Comparison of ENCODE assay signal across 9 cellular contexts in genomic region chr5:37721447-37721871, GRCh38.
A peak's percentile ranks its signal among the peaks of the same experiment; 100 is the strongest.
DNase-seq lines count a peak whose midpoint lies in the region; ATAC-seq, FAIRE-seq and TF ChIP-seq lines count a peak whose summit lies in the region.
"Had no signal": no experiment of that assay in that cellular context is flagged by ENCODE, and none has a peak within 500 bp of the region (broad histone marks: within the 10 kb centered on the region; RNA-seq: fewer than 3 reads in every experiment).

No MANE protein-coding gene starts in this region.

- POLR2A ChIA-PET in endothelial cell of umbilical vein (lab: Charles Lee) (no interaction called here), PC-3 (lab: Charles Lee; ENCODE audit: unreplicated experiment) (no interaction called here)

- TF ChIP-seq POLR2A in endothelial cell of umbilical vein (IDR thresholded peaks at IDR 0.05; ENCODE audit: low read depth, low read length) (no peak), uterus (IDR thresholded peaks at IDR 0.05) (no peak)

- no peaks in the 10 kb centered on the region for H3K9me3 ChIP-seq in endothelial cell of umbilical vein (replicated peaks; ENCODE audit: control insufficient read depth, insufficient read depth, low read length)
- no peaks in the 10 kb centered on the region for H3K9me3 ChIP-seq in uterus
- no peaks in the 10 kb centered on the region for H3K9me3 ChIP-seq in PC-3 (ENCODE audit: low read length)

- BruUV-seq in endothelial cell of umbilical vein (replicated peaks; lab: Mats Ljungman, UMichigan), result no TSS peak
- no TSS peak for BruUV-seq in PC-3 (replicated peaks; lab: Mats Ljungman, UMichigan)

- intact Hi-C loops in endothelial cell of umbilical vein (cut with micrococcal nuclease) (loop anchor here (1.0 kb wide), 3 partner anchors 17 to 168 kb away; no protein-coding TSS in a partner anchor), uterus (cut with DNase I; ENCODE audit: low total_unique reads) (no loop called here), PC-3 (cut with micrococcal nuclease) (loop anchor here (5.0 kb wide), 1 partner anchor 309 kb away; no protein-coding TSS in a partner anchor)

- H3F3A ChIP-seq in PC-3 (ENCODE audit: low read length, unreplicated experiment), result no peaks in the 10 kb centered on the region

- no peaks in the 10 kb centered on the region for H3K27me3 ChIP-seq in endothelial cell of umbilical vein (ENCODE audit: control insufficient read depth in 2 of 2, insufficient read depth in 2 of 2, low read length in 2 of 2)
- no peaks in the 10 kb centered on the region for H3K27me3 ChIP-seq in uterus
- H3K27me3 ChIP-seq in PC-3 (ENCODE audit: low read length), result no peaks in the 10 kb centered on the region

- H3K9me2 ChIP-seq in PC-3 (replicated peaks; ENCODE audit: low read length), result no peaks in the 10 kb centered on the region

- CTCF ChIA-PET in endothelial cell of umbilical vein (lab: Charles Lee) (interaction anchor here (0.7 to 6.6 kb wide), 12 partner anchors 15 to 309 kb away, joined by 3 to 59 read pairs (median 3); no protein-coding TSS in a partner anchor), PC-3 (lab: Charles Lee) (interaction anchor here (0.7 kb wide), 1 partner anchor 55 kb away, joined by 4 read pairs; no protein-coding TSS in a partner anchor)

- peak overlapping the region; percentile 82 for H3K27ac ChIP-seq in endothelial cell of umbilical vein (ENCODE audit: insufficient read depth, low read depth, low read length)
- H3K27ac ChIP-seq in uterus, result no peak overlapping the region
- no peak overlapping the region for H3K27ac ChIP-seq in PC-3 (ENCODE audit: low read length)

- H3K79me2 ChIP-seq in endothelial cell of umbilical vein (ENCODE audit: control insufficient read depth, insufficient read depth, low read length) (no peaks in the 10 kb centered on the region), PC-3 (ENCODE audit: low read length) (no peaks in the 10 kb centered on the region)

- H2AFZ ChIP-seq in endothelial cell of umbilical vein (ENCODE audit: low read depth, low read length) (no peak overlapping the region), PC-3 (ENCODE audit: low read length) (no peak overlapping the region)

- H3K36me3 ChIP-seq in endothelial cell of umbilical vein (ENCODE audit: control insufficient read depth in 2 of 2, extremely low read depth in 1 of 2, insufficient read depth in 2 of 2, low read length in 2 of 2) (no peaks in the 10 kb centered on the region), uterus (no peaks in the 10 kb centered on the region), PC-3 (ENCODE audit: low read depth, low read length) (no peaks in the 10 kb centered on the region)

- H4K20me1 ChIP-seq in endothelial cell of umbilical vein (replicated peaks; ENCODE audit: control insufficient read depth, extremely low read depth, insufficient read depth, low read length) (no peaks in the 10 kb centered on the region), PC-3 (ENCODE audit: low read length) (no peaks in the 10 kb centered on the region; the same call in 1 of the 2 replicates)

- H3K4me2 ChIP-seq in endothelial cell of umbilical vein (ENCODE audit: insufficient read depth, low read length) (peak overlapping the region; percentile 78), PC-3 (ENCODE audit: low read length) (no peak overlapping the region)

- peak; percentile 82 for FAIRE-seq in GM18507 (lab: Jason Lieb, UNC)
- peak; percentile 76 for FAIRE-seq in endothelial cell of umbilical vein (lab: Jason Lieb, UNC)

- peak; percentile 68 for ATAC-seq in GM21576 (IDR thresholded peaks at IDR 0.05; ENCODE audit: unreplicated experiment)
- ATAC-seq in PC-3, result no peak

- dilution Hi-C loops in endothelial cell of umbilical vein (cut with MboI; ENCODE audit: extremely low pct_ligation_motif_present, low sequenced_read_pairs), result no loop called here

- peaks cover 48% of the 10 kb centered on the region for H3K4me1 ChIP-seq in endothelial cell of umbilical vein (ENCODE audit: control insufficient read depth, extremely low read depth, insufficient read depth, low read length)
- peaks cover 0 to 4% of the 10 kb centered on the region in 2 donors for H3K4me1 ChIP-seq in uterus
- peaks cover 50% of the 10 kb centered on the region for H3K4me1 ChIP-seq in PC-3 (ENCODE audit: insufficient read depth, low read length)

- no peaks in the 10 kb centered on the region for H3K9me1 ChIP-seq in endothelial cell of umbilical vein (replicated peaks; ENCODE audit: control insufficient read depth, extremely low read depth, insufficient read depth, low read length)

- peak; percentile 22 for DNase-seq in GM18507 (ENCODE audit: extremely low spot score, insufficient read length, low read depth)
- peak; percentile 94 for DNase-seq in HS-5 (ENCODE audit: low read depth)
- DNase-seq in endothelial cell of umbilical vein (ENCODE audit: low read depth, low spot score), result peak; percentile 79
- DNase-seq in uterus, result no peak
- DNase-seq in NCI-H510A (lab: John Stamatoyannopoulos, UW), result no peak
- DNase-seq in NCI-H1417 (lab: John Stamatoyannopoulos, UW), result no peak
- DNase-seq in PC-3, result no peak
- DNase-seq: anterior cingulate cortex had no signal

- H3K9ac ChIP-seq in endothelial cell of umbilical vein (replicated peaks; ENCODE audit: extremely low read depth, insufficient read depth, low read length), result peak overlapping the region; percentile 60
- H3K9ac ChIP-seq in PC-3 (ENCODE audit: low read length), result no peak overlapping the region

- peak overlapping the region in 1 of 3 experiments; percentile 5 for H3K4me3 ChIP-seq in endothelial cell of umbilical vein (replicated peaks in 1 of 3; ENCODE audit: insufficient read depth in 1 of 3, low read depth in 1 of 3, low read length in 3 of 3)
- no peak overlapping the region for H3K4me3 ChIP-seq in uterus
- no peak overlapping the region for H3K4me3 ChIP-seq in PC-3 (ENCODE audit: low read length)

- TF ChIP-seq CTCF in endothelial cell of umbilical vein (IDR thresholded peaks at IDR 0.05; ENCODE audit: extremely low read depth in 1 of 2, insufficient read depth in 1 of 2, low read depth in 1 of 2, low read length in 2 of 2) (no peak), uterus (IDR thresholded peaks at IDR 0.05) (no peak), PC-3 (conservative IDR thresholded peaks at IDR 0.05; ENCODE audit: low read depth, low read length) (no peak)

TF ChIP-seq in endothelial cell of umbilical vein, 7 proteins besides CTCF, POLR2A, EP300 and RAD21:
- peak; percentile 86 for TF ChIP-seq JUN (IDR thresholded peaks at IDR 0.05; ENCODE audit: borderline replicate concordance, insufficient read depth, insufficient read length, low read depth)
- TF ChIP-seq GATA2 (IDR thresholded peaks at IDR 0.05; ENCODE audit: insufficient read depth, insufficient read length, low read depth, low read length), result peak; percentile 41
- no peak for TF ChIP-seq EZH2 (IDR thresholded peaks at IDR 0.05; ENCODE audit: borderline replicate concordance, low read depth, low read length, severe bottlenecking)
- TF ChIP-seq MAX (IDR thresholded peaks at IDR 0.05; ENCODE audit: insufficient read depth, insufficient read length), result no peak
- TF ChIP-seq POLR2AphosphoS5 (IDR thresholded peaks at IDR 0.05; ENCODE audit: insufficient read depth, low read depth, low read length), result peak; percentile 29
- no peak for TF ChIP-seq MYC (IDR thresholded peaks at IDR 0.05; ENCODE audit: low read depth, low read length)
- peak; percentile 86 for TF ChIP-seq FOS (IDR thresholded peaks at IDR 0.05; ENCODE audit: borderline replicate concordance, insufficient read depth, low read length)

Comparison
In these comparisons a context has a peak if more than half of its experiments do, and no peak if none do; other contexts are left out.
1. DNase-seq: peak in GM18507 (single experiment), HS-5 (single experiment) and endothelial cell of umbilical vein (single experiment); none in uterus (0 of 2), NCI-H510A (single experiment), NCI-H1417 (0 of 3) and PC-3 (single experiment).